In the genomic region with DNA sequence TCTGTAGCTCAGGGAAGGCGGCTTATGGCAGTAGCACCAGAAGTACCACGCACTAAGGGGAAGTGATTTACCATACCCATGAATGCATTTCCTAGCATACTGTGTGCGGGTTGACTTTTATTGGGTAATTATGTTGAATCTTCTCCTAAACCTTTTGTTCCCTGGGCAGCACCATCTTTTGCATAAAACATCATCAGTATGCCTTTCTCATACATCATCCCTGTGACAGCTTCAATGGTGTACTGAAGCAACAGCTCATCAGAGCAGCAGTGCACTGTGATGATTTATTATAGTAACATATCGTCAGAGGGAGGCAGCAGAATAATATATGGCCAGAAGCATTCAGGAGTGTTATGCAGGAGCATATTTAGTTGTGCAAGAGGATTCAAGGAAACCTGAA, we compare ENCODE assay signal across 20 cellular contexts.
DNase-seq lines count a peak whose midpoint lies in the region; ATAC-seq and TF ChIP-seq lines count a peak whose summit lies in the region.
"Had no signal": no experiment of that assay in that cellular context is flagged by ENCODE, and none has a peak within 500 bp of the region (broad histone marks: within the 10 kb centered on the region; RNA-seq: fewer than 3 reads in every experiment).

No MANE protein-coding gene starts in this region.

- DNase-seq in A172 (ENCODE audit: low spot score): peak; percentile 3
- peak; percentile 60 to 97 for DNase-seq in HAP-1 (ENCODE audit: low spot score in 2 of 2)
- peak; percentile 85 for DNase-seq in NCI-H2227 (lab: John Stamatoyannopoulos, UW; ENCODE audit: unreplicated experiment)
- DNase-seq in endodermal cell: no peak
- DNase-seq in sciatic nerve (ENCODE audit: low spot score): no peak
- DNase-seq in chondrocyte (ENCODE audit: low spot score): no peak
- no peak for DNase-seq in PC-9
- DNase-seq: ACHN; CD4-positive, alpha-beta T cell; COR-L47; H7; KG1; NCI-H2029 treated with DMSO at 0.1 percent for 48 hours; NCI-H2171 treated with DMSO at 0.1 percent for 48 hours; NCI-H446 treated with DMSO at 0.1 percent for 48 hours; NCI-H526 treated with DMSO at 0.1 percent for 48 hours; Peyer's patch; T-helper 9 cell had no signal

- no peaks in the 10 kb centered on the region for H4K20me1 ChIP-seq in PC-9 (ENCODE audit: insufficient read depth)
- H4K20me1 ChIP-seq: BLaER1 had no signal

- no peaks in the 10 kb centered on the region for H3K9me3 Mint-ChIP-seq in endodermal cell
- no peaks in the 10 kb centered on the region for H3K9me3 Mint-ChIP-seq in chondrocyte (ENCODE audit: low read depth)

- H3K36me3 Mint-ChIP-seq in endodermal cell (ENCODE audit: low read depth) (no peaks in the 10 kb centered on the region), chondrocyte (ENCODE audit: low read depth) (no peaks in the 10 kb centered on the region)

- H3K27ac ChIP-seq in endodermal cell (ENCODE audit: low read depth, low read length): peak overlapping the region; percentile 48
- no peak overlapping the region for H3K27ac ChIP-seq in PC-9
- H3K27ac ChIP-seq: BLaER1, Peyer's patch, SJSA1 had no signal

- POLR2A ChIA-PET in PC-9 (lab: Charles Lee; ENCODE audit: unreplicated experiment): no interaction called here

- no peak overlapping the region for H3K9ac ChIP-seq in endodermal cell (ENCODE audit: extremely low read depth, low read length, poor library complexity, severe bottlenecking)
- H3K9ac ChIP-seq: BLaER1 had no signal

- H3K27me3 ChIP-seq in HAP-1 (ENCODE audit: low read depth) (no peaks in the 10 kb centered on the region), endodermal cell (ENCODE audit: control insufficient read depth, insufficient read depth, low read length, poor library complexity, severe bottlenecking) (peaks cover 91% of the 10 kb centered on the region), PC-9 (ENCODE audit: insufficient read depth, low read depth) (no peaks in the 10 kb centered on the region)
- H3K27me3 ChIP-seq: BLaER1, Peyer's patch, SJSA1 had no signal

- 92 to 95% methylated on average over 2 to 4 of the region's 4 CpGs for WGBS in endodermal cell (ENCODE audit: insufficient coverage in 1 of 2, insufficient read length in 1 of 2), 2 experiments

- peaks cover 86% of the 10 kb centered on the region for H3K27me3 Mint-ChIP-seq in endodermal cell (ENCODE audit: insufficient read depth)
- H3K27me3 Mint-ChIP-seq in chondrocyte (ENCODE audit: low read depth): peaks cover 5% of the 10 kb centered on the region
- H3K27me3 Mint-ChIP-seq: CD4-positive, alpha-beta T cell had no signal

- H3K9me2 ChIP-seq in PC-9 (ENCODE audit: insufficient read depth): no peaks in the 10 kb centered on the region; the same call in 1 of the 2 replicates

- BruUV-seq in PC-9 (replicated peaks; lab: Mats Ljungman, UMichigan): no TSS peak

- H3K4me1 ChIP-seq in HAP-1 (peaks cover 10% of the 10 kb centered on the region), endodermal cell (ENCODE audit: control insufficient read depth, insufficient read depth, low read length) (no peaks in the 10 kb centered on the region), PC-9 (replicated peaks; ENCODE audit: insufficient read depth) (no peaks in the 10 kb centered on the region)
- H3K4me1 ChIP-seq: BLaER1, Peyer's patch, SJSA1 had no signal

- CTCF ChIA-PET in PC-9 (lab: Charles Lee): no interaction called here

- H3K36me3 ChIP-seq in HAP-1 (replicated peaks) (no peaks in the 10 kb centered on the region), endodermal cell (ENCODE audit: control insufficient read depth, insufficient read depth, low read length) (no peaks in the 10 kb centered on the region), PC-9 (ENCODE audit: low read depth) (no peaks in the 10 kb centered on the region)
- H3K36me3 ChIP-seq: BLaER1, Peyer's patch, SJSA1 had no signal

- H3K27ac Mint-ChIP-seq in endodermal cell (no peak overlapping the region), chondrocyte (ENCODE audit: unreplicated experiment) (no peak overlapping the region)
- H3K27ac Mint-ChIP-seq: CD4-positive, alpha-beta T cell had no signal

- H2AFZ ChIP-seq in PC-9: no peak overlapping the region

- H3K9me3 ChIP-seq in HAP-1: no peaks in the 10 kb centered on the region
- no peaks in the 10 kb centered on the region for H3K9me3 ChIP-seq in endodermal cell (ENCODE audit: control insufficient read depth, low read length)
- H3K9me3 ChIP-seq in PC-9 (ENCODE audit: insufficient read depth, low read depth): no peaks in the 10 kb centered on the region
- H3K9me3 ChIP-seq: BLaER1, Peyer's patch, SJSA1 had no signal

- in situ Hi-C loops in HAP-1 (cut with MboI; ENCODE audit: low sequenced_read_pairs): no loop called here

- no peak for ATAC-seq in sciatic nerve

- H3F3A ChIP-seq in PC-9 (ENCODE audit: insufficient read depth, low read depth): no peaks in the 10 kb centered on the region

- intact Hi-C loops in sciatic nerve (cut with DNase I): no loop called here
- intact Hi-C loops in PC-9 (cut with micrococcal nuclease; ENCODE audit: unreplicated experiment): no loop called here

- no peaks in the 10 kb centered on the region for H3K79me2 ChIP-seq in PC-9 (ENCODE audit: low read depth)

- H3K4me2 ChIP-seq in PC-9: no peak overlapping the region
- H3K4me2 ChIP-seq: BLaER1 had no signal

- H3K4me1 Mint-ChIP-seq in endodermal cell (no peaks in the 10 kb centered on the region), chondrocyte (ENCODE audit: low read depth) (no peaks in the 10 kb centered on the region)

- no peak overlapping the region for H3K4me3 Mint-ChIP-seq in endodermal cell
- H3K4me3 Mint-ChIP-seq in chondrocyte (ENCODE audit: unreplicated experiment): no peak overlapping the region
- H3K4me3 Mint-ChIP-seq: CD4-positive, alpha-beta T cell had no signal

- H3K4me3 ChIP-seq in HAP-1 (no peak overlapping the region), endodermal cell (ENCODE audit: low read length) (no peak overlapping the region), PC-9 (no peak overlapping the region)
- H3K4me3 ChIP-seq: BLaER1, Peyer's patch, SJSA1 had no signal

- TF ChIP-seq CTCF in endodermal cell (conservative IDR thresholded peaks at IDR 0.05) (no peak), chondrocyte (IDR thresholded peaks at IDR 0.05) (no peak), PC-9 (conservative IDR thresholded peaks at IDR 0.05) (no peak)

Comparison
In these comparisons a context has a peak if more than half of its experiments do, and no peak if none do; other contexts are left out.
1. DNase-seq: peak in A172 (single experiment), HAP-1 (2 of 2) and NCI-H2227 (single experiment); none in endodermal cell (single experiment), sciatic nerve (single experiment), chondrocyte (single experiment) and PC-9 (0 of 2).